Comparison of ENCODE assay signal across 8 cellular contexts in the genomic region with DNA sequence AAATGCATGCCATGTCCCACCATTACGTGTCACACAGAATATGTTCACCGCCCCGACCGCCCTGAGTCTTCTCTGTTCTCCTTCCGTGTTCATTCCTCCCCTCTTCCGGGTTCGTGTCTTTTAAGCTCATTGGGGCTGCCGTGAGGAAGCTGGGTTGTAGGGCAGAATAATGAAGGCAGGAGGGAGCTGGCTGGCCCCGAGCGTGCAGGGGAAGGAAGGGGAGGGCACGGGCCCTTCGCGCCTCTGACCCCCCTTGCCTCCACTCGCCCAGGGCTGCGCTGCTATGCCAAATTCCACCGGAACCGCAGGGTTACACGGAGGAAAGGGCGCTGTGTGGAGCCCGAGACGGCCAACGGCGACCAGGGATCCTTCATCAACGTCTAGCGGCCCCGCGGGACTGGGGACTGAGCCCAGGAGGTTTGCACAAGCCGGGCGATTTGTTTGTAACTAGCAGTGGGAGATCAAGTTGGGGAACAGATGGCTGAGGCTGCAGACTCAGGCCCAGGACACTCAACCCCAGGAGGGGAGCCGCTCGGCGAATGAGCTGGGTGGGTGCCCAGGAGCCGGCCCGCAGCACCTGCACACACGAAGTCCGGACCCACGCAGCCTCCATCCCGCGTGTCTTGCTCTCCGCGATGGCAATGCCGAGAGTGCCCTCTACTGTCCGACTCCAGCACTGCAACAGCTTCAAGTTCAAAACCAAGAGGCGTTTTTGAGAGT. TPM values are rescaled to one million over a fixed set of nuclear protein-coding genes. Genes with fewer than 3 reads are reported as not detected.
DNase-seq lines count a peak whose midpoint lies in the region; TF ChIP-seq lines count a peak whose summit lies in the region.

No MANE protein-coding gene starts in this region.

- POLR2A ChIA-PET in Caco-2 (lab: Charles Lee) (no interaction called here), HEK293T (lab: Yijun Ruan, JAX) (interaction anchor here (1.3 kb wide), 1 partner anchor 69 kb away, joined by 3 read pairs; no protein-coding TSS in a partner anchor)

- BruUV-seq in Caco-2 (replicated peaks; lab: Mats Ljungman, UMichigan), result no TSS peak

- peak overlapping the region; percentile 34 for H3K4me3 ChIP-seq in Caco-2 (ENCODE audit: low read depth, low read length)
- peak overlapping the region; percentile 22 to 51 (median 41) for H3K4me3 ChIP-seq in liver (ENCODE audit: low read depth in 1 of 3, low read length in 3 of 3)

- H3K4me1 Mint-ChIP-seq in Caco-2 (ENCODE audit: low read depth, unreplicated experiment), result no peaks in the 10 kb centered on the region
- peaks cover 10% of the 10 kb centered on the region for H3K4me1 Mint-ChIP-seq in activated CD4-positive, alpha-beta T cell treated with anti-CD3 and anti-CD28 coated beads, Interleukin-2, amount 10 ng/mL, durations not matched to agents 24 days and 14 days

- intact Hi-C loops in Caco-2 (cut with micrococcal nuclease; ENCODE audit: unreplicated experiment), result loop anchor here (5.0 kb wide), 1 partner anchor 67 kb away; a partner anchor contains a TSS
- intact Hi-C loops in activated CD4-positive, alpha-beta T cell treated with anti-CD3 and anti-CD28 coated beads, Interleukin-2, amount 10 ng/mL, durations not matched to agents 24 days and 14 days (cut with micrococcal nuclease), result loop anchor here (1.0 to 10.0 kb wide), 3 partner anchors 37 to 245 kb away; a partner anchor contains a TSS

- WGBS in liver, result 11% methylated on average over 44 of the region's 44 CpGs

- H3K27me3 Mint-ChIP-seq in Caco-2 (ENCODE audit: insufficient read depth, unreplicated experiment), result no peaks in the 10 kb centered on the region
- H3K27me3 Mint-ChIP-seq in activated CD4-positive, alpha-beta T cell treated with anti-CD3 and anti-CD28 coated beads, Interleukin-2, amount 10 ng/mL, durations not matched to agents 24 days and 14 days, result peaks cover 7% of the 10 kb centered on the region

- H3K36me3 ChIP-seq in Caco-2 (ENCODE audit: control insufficient read depth, insufficient read depth, low read length), result no peaks in the 10 kb centered on the region
- no peaks in the 10 kb centered on the region for H3K36me3 ChIP-seq in liver (ENCODE audit: control insufficient read depth in 4 of 4, insufficient read depth in 3 of 4, low read depth in 1 of 4, low read length in 3 of 4)

- H3K4me3 Mint-ChIP-seq in Caco-2 (ENCODE audit: unreplicated experiment), result peak overlapping the region; percentile 72
- peak overlapping the region; percentile 81 for H3K4me3 Mint-ChIP-seq in activated CD4-positive, alpha-beta T cell treated with anti-CD3 and anti-CD28 coated beads, Interleukin-2, amount 10 ng/mL, durations not matched to agents 24 days and 14 days

- no peaks in the 10 kb centered on the region for H3K9me3 Mint-ChIP-seq in Caco-2 (ENCODE audit: unreplicated experiment)
- H3K9me3 Mint-ChIP-seq in activated CD4-positive, alpha-beta T cell treated with anti-CD3 and anti-CD28 coated beads, Interleukin-2, amount 10 ng/mL, durations not matched to agents 24 days and 14 days, result no peaks in the 10 kb centered on the region

- DNase-seq in Caco-2 (peak; percentile 39 to 62), HEK293T (ENCODE audit: extremely low spot score) (peak; percentile 63), NCI-H460 (ENCODE audit: extremely low read depth, low read depth) (peak; percentile 44), NCI-H128 (lab: John Stamatoyannopoulos, UW; ENCODE audit: unreplicated experiment) (no peak)
- peak; percentile 95 for DNase-seq in activated CD4-positive, alpha-beta T cell treated with anti-CD3 and anti-CD28 coated beads, Interleukin-2, amount 10 ng/mL, durations not matched to agents 24 days and 14 days
- peak; percentile 87 for DNase-seq in stimulated activated CD4-positive, alpha-beta T cell treated with anti-CD3 and anti-CD28 coated beads, Interleukin-4, amount 100 ng/mL, for 1 hour

- H3K9me3 ChIP-seq in Caco-2 (no peaks in the 10 kb centered on the region), liver (ENCODE audit: control insufficient read depth in 4 of 4, low read length in 3 of 4) (no peaks in the 10 kb centered on the region)

- H3K27ac Mint-ChIP-seq in Caco-2 (ENCODE audit: unreplicated experiment), result no peak overlapping the region
- peak overlapping the region; percentile 89 for H3K27ac Mint-ChIP-seq in activated CD4-positive, alpha-beta T cell treated with anti-CD3 and anti-CD28 coated beads, Interleukin-2, amount 10 ng/mL, durations not matched to agents 24 days and 14 days

- H3K27ac ChIP-seq in cingulate gyrus (ENCODE audit: low read depth, low read length) (peak overlapping the region; percentile 19), liver (ENCODE audit: low read depth in 1 of 2, low read length in 2 of 2) (peak overlapping the region; percentile 18 to 37)

- H3K4me1 ChIP-seq in Caco-2 (no peaks in the 10 kb centered on the region), liver (ENCODE audit: control insufficient read depth in 4 of 4, insufficient read depth in 4 of 4, low read length in 3 of 4) (peaks cover 1 to 9% (median 7%) of the 10 kb centered on the region in 4 donors)

- peak overlapping the region in 1 of 2 donors; percentile 42 for H3K9ac ChIP-seq in liver (ENCODE audit: low read depth in 1 of 2, low read length in 2 of 2)

- peak; percentile 94 to 95 for TF ChIP-seq RAD21 in liver (IDR thresholded peaks at IDR 0.05)

- peak; percentile 92 to 94 for TF ChIP-seq CTCF in Caco-2 (IDR thresholded peaks at IDR 0.05; ENCODE audit: insufficient read depth in 1 of 2, low read depth in 1 of 2, low read length in 1 of 2, severe bottlenecking in 1 of 2, unreplicated experiment in 1 of 2)
- TF ChIP-seq CTCF in liver (IDR thresholded peaks at IDR 0.05; ENCODE audit: low read depth, low read length, missing input control), result peak; percentile 96

- CTCF ChIA-PET in Caco-2 (lab: Charles Lee) (interaction anchor here (0.5 to 3.1 kb wide), 8 partner anchors 9 to 264 kb away, joined by 3 to 17 read pairs (median 4); a partner anchor contains a TSS), HEK293T (lab: Yijun Ruan, JAX) (interaction anchor here (0.6 to 2.5 kb wide), 9 partner anchors 14 to 561 kb away, joined by 3 to 19 read pairs (median 5); a partner anchor contains a TSS)

- H3K36me3 Mint-ChIP-seq in Caco-2 (ENCODE audit: insufficient read depth, unreplicated experiment), result no peaks in the 10 kb centered on the region
- H3K36me3 Mint-ChIP-seq in activated CD4-positive, alpha-beta T cell treated with anti-CD3 and anti-CD28 coated beads, Interleukin-2, amount 10 ng/mL, durations not matched to agents 24 days and 14 days (ENCODE audit: low read depth), result no peaks in the 10 kb centered on the region

- H3K27me3 ChIP-seq in Caco-2 (replicated peaks; ENCODE audit: control insufficient read depth, insufficient read depth, low read length) (no peaks in the 10 kb centered on the region), liver (ENCODE audit: control insufficient read depth in 4 of 4, insufficient read depth in 4 of 4, low read length in 3 of 4) (no peaks in the 10 kb centered on the region)

TF ChIP-seq in HEK293T, 16 proteins besides CTCF, POLR2A, EP300 and RAD21:
- TF ChIP-seq L3MBTL2 (conservative IDR thresholded peaks at IDR 0.05) (peak; percentile 91), LEF1 (IDR thresholded peaks at IDR 0.05; ENCODE audit: borderline replicate concordance) (0 out of 2 replicates have a peak, but pooled peaks have one; percentile 20), FOXK2 (IDR thresholded peaks at IDR 0.05) (no peak), TARDBP (IDR thresholded peaks at IDR 0.05) (peak; percentile 83)
TF ChIP-seq in HEK293T: peak in this region for 3.

TF ChIP-seq in liver, 16 proteins besides CTCF, POLR2A, EP300 and RAD21 (continues in another document):
- TF ChIP-seq NR2F2 (IDR thresholded peaks at IDR 0.05) (no peak), RXRA (IDR thresholded peaks at IDR 0.05) (peak in 1 of 2 donors; percentile 14), FOXA2 (IDR thresholded peaks at IDR 0.05) (no peak)
- TF ChIP-seq, protein P1, sequence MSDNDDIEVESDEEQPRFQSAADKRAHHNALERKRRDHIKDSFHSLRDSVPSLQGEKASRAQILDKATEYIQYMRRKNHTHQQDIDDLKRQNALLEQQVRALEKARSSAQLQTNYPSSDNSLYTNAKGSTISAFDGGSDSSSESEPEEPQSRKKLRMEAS (IDR thresholded peaks at IDR 0.05), result peak; percentile 36

RNA-seq across cellular contexts. Expression of a gene that starts 16.5 kb away (rescaled TPM):
- total RNA-seq in Caco-2 (2022) (44.2 and 44.4 TPM in 2 replicates), liver (10 to 100 TPM in 1 of 2 donors, 1 to 10 TPM in 1; 8.5 to 19.3 TPM)
- total RNA-seq in NCI-H460 (2014; rRNA removed; shearing (Covaris generic)), result 29.1 and 34.3 TPM in 2 replicates
- 52.9 and 63.0 TPM in 2 replicates for polyA plus RNA-seq in NCI-H460 (2014; cell fraction: nucleus; rRNA removed)
- 13.1 and 14.0 TPM in 2 replicates for total RNA-seq in activated CD4-positive, alpha-beta T cell treated with anti-CD3 and anti-CD28 coated beads, Interleukin-2, amount 10 ng/mL, durations not matched to agents 24 days and 14 days
- polyA plus RNA-seq in liver, result 10 to 100 TPM; 16.0 to 19.0 TPM

RNA-seq across cellular contexts. Expression of a gene that starts 28.0 kb away (rescaled TPM):
- total RNA-seq in Caco-2 (2022), result 0.05 TPM in 1 of 2 replicates, not detected in the other
- 0.02 and 0.03 TPM in 2 replicates for total RNA-seq in NCI-H460 (2014; rRNA removed; shearing (Covaris generic))
- not detected in 2 replicates for polyA plus RNA-seq in NCI-H460 (2014; cell fraction: nucleus; rRNA removed)
- total RNA-seq in activated CD4-positive, alpha-beta T cell treated with anti-CD3 and anti-CD28 coated beads, Interleukin-2, amount 10 ng/mL, durations not matched to agents 24 days and 14 days, result not detected in 2 replicates
- under 1 TPM in 1 of 2 donors, not detected in 1; under 0.01 TPM for total RNA-seq in liver
- under 1 TPM in 1 of 2 donors, not detected in 1; 0.01 TPM for polyA plus RNA-seq in liver

RNA-seq across cellular contexts. Expression of a gene that starts 38.5 kb away (rescaled TPM):
- total RNA-seq in Caco-2 (2022) (45.2 and 49.9 TPM in 2 replicates), liver (10 to 100 TPM; 17.5 to 26.2 TPM)
- total RNA-seq in NCI-H460 (2014; rRNA removed; shearing (Covaris generic)), result 49.5 and 51.2 TPM in 2 replicates
- 61.0 and 93.8 TPM in 2 replicates for polyA plus RNA-seq in NCI-H460 (2014; cell fraction: nucleus; rRNA removed)
- total RNA-seq in activated CD4-positive, alpha-beta T cell treated with anti-CD3 and anti-CD28 coated beads, Interleukin-2, amount 10 ng/mL, durations not matched to agents 24 days and 14 days, result 80.1 and 81.5 TPM in 2 replicates
- 10 to 100 TPM; 37.6 to 43.1 TPM for polyA plus RNA-seq in liver

RNA-seq across cellular contexts. Expression of a gene that starts 42.5 kb away (rescaled TPM):
- total RNA-seq in Caco-2 (2022) (0.64 and 0.97 TPM in 2 replicates), liver (not detected)
- total RNA-seq in NCI-H460 (2014; rRNA removed; shearing (Covaris generic)), result 0.14 TPM in 1 of 2 replicates, not detected in the other
- 1.3 and 1.8 TPM in 2 replicates for polyA plus RNA-seq in NCI-H460 (2014; cell fraction: nucleus; rRNA removed)
- total RNA-seq in activated CD4-positive, alpha-beta T cell treated with anti-CD3 and anti-CD28 coated beads, Interleukin-2, amount 10 ng/mL, durations not matched to agents 24 days and 14 days, result not detected in 2 replicates
- under 1 TPM in 1 of 2 donors, not detected in 1; 0.37 TPM for polyA plus RNA-seq in liver

RNA-seq across cellular contexts. Expression of a gene that starts 55.5 kb away (rescaled TPM):
- 9.1 and 9.7 TPM in 2 replicates for total RNA-seq in Caco-2 (2022)
- total RNA-seq in NCI-H460 (2014; rRNA removed; shearing (Covaris generic)), result 6.8 and 10.4 TPM in 2 replicates
- polyA plus RNA-seq in NCI-H460 (2014; cell fraction: nucleus; rRNA removed), result 4.5 and 6.1 TPM in 2 replicates
- total RNA-seq in activated CD4-positive, alpha-beta T cell treated with anti-CD3 and anti-CD28 coated beads, Interleukin-2, amount 10 ng/mL, durations not matched to agents 24 days and 14 days, result 17.3 and 17.8 TPM in 2 replicates
- 1 to 10 TPM; 5.7 to 7.5 TPM for total RNA-seq in liver
- 10 to 100 TPM in 1 of 2 donors, 1 to 10 TPM in 1; 7.5 to 15.5 TPM for polyA plus RNA-seq in liver
